ENCODE assay signal across 27 cellular contexts in the genomic region with DNA sequence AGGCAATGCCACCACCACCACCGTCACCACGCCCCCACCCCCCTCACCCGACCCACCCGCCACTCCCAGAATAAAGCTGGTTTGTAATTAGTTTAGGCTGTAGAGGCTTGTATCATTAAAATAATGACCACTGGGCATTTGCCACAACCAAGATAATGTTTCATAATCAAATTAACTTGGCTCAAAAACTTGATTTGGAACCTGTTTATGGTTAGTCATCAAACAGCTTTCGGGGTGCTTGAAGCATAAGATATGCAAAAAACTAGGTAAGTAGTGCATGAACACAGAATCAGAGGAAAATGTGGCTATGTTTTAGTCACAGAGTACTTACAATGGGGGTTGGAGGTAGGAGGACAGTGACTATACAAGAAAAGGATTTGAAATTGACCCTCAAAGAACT.
"Had no signal": no experiment of that assay in that cellular context is flagged by ENCODE, and none has a peak within 500 bp of the region (broad histone marks: within the 10 kb centered on the region; RNA-seq: fewer than 3 reads in every experiment).

No MANE protein-coding gene starts in this region.

- H3K4me2 ChIP-seq: hepatocyte, neural progenitor cell had no signal

- H3K4me1 Mint-ChIP-seq: naive thymus-derived CD8-positive, alpha-beta T cell; nephron; stimulated activated effector memory CD8-positive, alpha-beta T cell treated with anti-CD3 and anti-CD28 coated beads, Interleukin-12 subunit alpha, Interleukin-12 subunit beta, amount 100 ng/mL, for 72 hours had no signal

- H3K27me3 Mint-ChIP-seq: naive thymus-derived CD8-positive, alpha-beta T cell; stimulated activated naive CD8-positive, alpha-beta T cell treated with anti-CD3 and anti-CD28 coated beads, Interleukin-15, Interleukin-2, amounts not matched to agents 100 ng/mL and 50 ng/mL, for 24 hours had no signal

- H3K4me1 ChIP-seq: left ventricle myocardium inferior, pancreas, prostate gland, tibial artery, upper lobe of right lung, uterus had no signal

- H3K9me3 ChIP-seq: left ventricle myocardium inferior, pancreas, prostate gland, suprapubic skin, thoracic aorta, tibial artery, upper lobe of right lung, uterus had no signal

- H3K4me3 ChIP-seq: hepatocyte, left ventricle myocardium inferior, neural progenitor cell, pancreas, prostate gland, skin epidermis, suprapubic skin, thoracic aorta, tibial artery, upper lobe of right lung, uterus had no signal

- H3K4me3 Mint-ChIP-seq: naive thymus-derived CD8-positive, alpha-beta T cell; nephron; neural progenitor cell; stimulated activated effector memory CD8-positive, alpha-beta T cell treated with anti-CD3 and anti-CD28 coated beads, Interleukin-12 subunit alpha, Interleukin-12 subunit beta, amount 100 ng/mL, for 72 hours; stimulated activated naive CD8-positive, alpha-beta T cell treated with anti-CD3 and anti-CD28 coated beads, Interleukin-15, Interleukin-2, amounts not matched to agents 100 ng/mL and 50 ng/mL, for 24 hours had no signal

- H3K27ac ChIP-seq: hepatocyte, left ventricle myocardium inferior, neural progenitor cell, pancreas, prostate gland, skin epidermis, suprapubic skin, thoracic aorta, tibial artery, upper lobe of right lung, uterus had no signal

- H3K79me2 ChIP-seq: hepatocyte had no signal

- H3K9me3 Mint-ChIP-seq: naive thymus-derived CD8-positive, alpha-beta T cell; nephron; stimulated activated naive CD8-positive, alpha-beta T cell treated with anti-CD3 and anti-CD28 coated beads, Interleukin-15, Interleukin-2, amounts not matched to agents 100 ng/mL and 50 ng/mL, for 24 hours had no signal

- H3K27ac Mint-ChIP-seq: naive thymus-derived CD8-positive, alpha-beta T cell; nephron; neural progenitor cell; stimulated activated effector memory CD8-positive, alpha-beta T cell treated with anti-CD3 and anti-CD28 coated beads, Interleukin-12 subunit alpha, Interleukin-12 subunit beta, amount 100 ng/mL, for 72 hours; stimulated activated naive CD8-positive, alpha-beta T cell treated with anti-CD3 and anti-CD28 coated beads, Interleukin-15, Interleukin-2, amounts not matched to agents 100 ng/mL and 50 ng/mL, for 24 hours had no signal

- H3K36me3 Mint-ChIP-seq: neural progenitor cell; stimulated activated effector memory CD8-positive, alpha-beta T cell treated with anti-CD3 and anti-CD28 coated beads, Interleukin-12 subunit alpha, Interleukin-12 subunit beta, amount 100 ng/mL, for 72 hours had no signal

- H3K36me3 ChIP-seq: left ventricle myocardium inferior, neural progenitor cell, pancreas, prostate gland, suprapubic skin, thoracic aorta, tibial artery, upper lobe of right lung, uterus had no signal

- FAIRE-seq: pancreas had no signal

- H3K9ac ChIP-seq: neural progenitor cell had no signal

- ATAC-seq: naive thymus-derived CD8-positive, alpha-beta T cell; pancreas; right cardiac atrium; sciatic nerve; stimulated activated effector memory CD8-positive, alpha-beta T cell treated with anti-CD3 and anti-CD28 coated beads, Interleukin-12 subunit alpha, Interleukin-12 subunit beta, amount 100 ng/mL, for 72 hours; upper lobe of right lung had no signal

- H2AFZ ChIP-seq: hepatocyte, neural progenitor cell had no signal

- DNase-seq: islet precursor cell; left ventricle myocardium inferior; mesenchymal stem cell; naive thymus-derived CD8-positive, alpha-beta T cell; pancreas; posterior cingulate gyrus; retina; right cardiac atrium; stimulated activated CD4-positive, alpha-beta T cell treated with anti-CD3 and anti-CD28 coated beads, Interleukin-12 subunit alpha, Interleukin-12 subunit beta, amount 100 ng/mL, for 4 hours; stimulated activated CD4-positive, alpha-beta T cell treated with anti-CD3 and anti-CD28 coated beads, Interleukin-15, amount 100 ng/mL, for 24 hours; stimulated activated CD4-positive, alpha-beta T cell treated with anti-CD3 and anti-CD28 coated beads, Interleukin-2, amount 100 ng/mL, for 24 hours; stimulated activated CD4-positive, alpha-beta T cell treated with anti-CD3 and anti-CD28 coated beads, Interleukin-4, amount 100 ng/mL, for 1 hour; stimulated activated naive CD4-positive, alpha-beta T cell; tibial artery; trophoblast cell; upper lobe of right lung; uterus had no signal

- H3K27me3 ChIP-seq: hepatocyte, neural progenitor cell, pancreas, suprapubic skin, tibial artery, upper lobe of right lung, uterus had no signal
